Comparison of ENCODE assay signal across 25 cellular contexts in the genomic region with DNA sequence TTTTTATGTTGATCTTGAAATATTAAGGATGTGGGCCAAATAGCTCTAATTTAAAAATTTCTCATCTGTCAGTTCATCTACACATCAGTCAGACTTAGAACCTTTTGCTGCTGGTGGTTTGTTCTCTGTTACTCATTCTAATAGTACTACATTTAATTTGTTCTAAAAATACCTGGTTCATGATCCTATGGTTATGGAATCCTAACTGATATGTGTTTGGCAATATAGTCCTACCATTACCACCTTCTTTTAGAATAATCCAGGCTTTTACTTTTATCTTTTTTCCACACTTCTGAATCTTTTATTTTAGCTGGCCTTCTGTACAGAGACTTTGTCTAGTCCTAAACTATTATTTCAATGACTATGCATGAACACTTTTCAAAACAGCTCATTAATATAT.
"Had no signal": no experiment of that assay in that cellular context is flagged by ENCODE, and none has a peak within 500 bp of the region (broad histone marks: within the 10 kb centered on the region; RNA-seq: fewer than 3 reads in every experiment).

No MANE protein-coding gene starts in this region.

- H3K4me1 ChIP-seq: breast epithelium, SJCRH30 had no signal

- H3K9me3 ChIP-seq: breast epithelium, SJCRH30, SK-N-SH had no signal

- H3K9ac ChIP-seq: SK-N-SH had no signal

- H3K9me3 Mint-ChIP-seq: activated CD8-positive, alpha-beta T cell treated with anti-CD3 and anti-CD28 coated beads for 36 hours; activated naive CD4-positive, alpha-beta T cell treated with anti-CD3 and anti-CD28 coated beads, Interleukin-2, amount 10 ng/mL, durations not matched to agents 7 days and 5 days; activated naive CD8-positive, alpha-beta T cell treated with anti-CD3 and anti-CD28 coated beads for 36 hours; activated T-cell treated with anti-CD3 and anti-CD28 coated beads, Interleukin-2, amount 50 U/mL, for 72 hours; activated T-helper 2 cell treated with anti-CD3 and anti-CD28 coated beads, Interferon-gamma antibody, Interleukin-2, Interleukin-4, amounts not matched to agents 10 μg/mL and 5 μg/mL and 100 μg/mL, durations not matched to agents 14 hours and 24 hours and 36 hours had no signal

- H3K27me3 ChIP-seq: breast epithelium, SJCRH30 had no signal

- H3K27ac ChIP-seq: breast epithelium, SJCRH30, WERI-Rb-1 had no signal

- H3K4me3 ChIP-seq: breast epithelium, SJCRH30 had no signal

- H3K27ac Mint-ChIP-seq: activated CD8-positive, alpha-beta T cell treated with anti-CD3 and anti-CD28 coated beads for 36 hours; activated naive CD8-positive, alpha-beta T cell treated with anti-CD3 and anti-CD28 coated beads for 36 hours; activated T-cell treated with anti-CD3 and anti-CD28 coated beads, Interleukin-2, amount 50 U/mL, for 72 hours; activated T-helper 2 cell treated with anti-CD3 and anti-CD28 coated beads, Interferon-gamma antibody, Interleukin-2, Interleukin-4, amounts not matched to agents 10 μg/mL and 5 μg/mL and 100 μg/mL, durations not matched to agents 14 hours and 24 hours and 36 hours had no signal

- H3K4me2 ChIP-seq: SK-N-SH had no signal

- H3K4me1 Mint-ChIP-seq: activated naive CD4-positive, alpha-beta T cell treated with anti-CD3 and anti-CD28 coated beads, Interleukin-2, amount 10 ng/mL, durations not matched to agents 7 days and 5 days; activated naive CD8-positive, alpha-beta T cell treated with anti-CD3 and anti-CD28 coated beads for 36 hours had no signal

- H3K4me3 Mint-ChIP-seq: activated CD8-positive, alpha-beta T cell treated with anti-CD3 and anti-CD28 coated beads for 36 hours; activated naive CD4-positive, alpha-beta T cell treated with anti-CD3 and anti-CD28 coated beads, Interleukin-2, amount 10 ng/mL, durations not matched to agents 7 days and 5 days; activated naive CD8-positive, alpha-beta T cell treated with anti-CD3 and anti-CD28 coated beads for 36 hours; activated T-cell treated with anti-CD3 and anti-CD28 coated beads, Interleukin-2, amount 50 U/mL, for 72 hours had no signal

- H3K27me3 Mint-ChIP-seq: activated CD8-positive, alpha-beta T cell treated with anti-CD3 and anti-CD28 coated beads for 36 hours; activated naive CD4-positive, alpha-beta T cell treated with anti-CD3 and anti-CD28 coated beads, Interleukin-2, amount 10 ng/mL, durations not matched to agents 7 days and 5 days; activated naive CD8-positive, alpha-beta T cell treated with anti-CD3 and anti-CD28 coated beads for 36 hours had no signal

- DNase-seq: activated CD4-positive, alpha-beta T cell treated with anti-CD3 and anti-CD28 coated beads for 4 hours; activated CD8-positive, alpha-beta memory T cell treated with anti-CD3 and anti-CD28 coated beads, Interleukin-2, amount 50 U/mL, for 4 hours; activated CD8-positive, alpha-beta T cell treated with anti-CD3 and anti-CD28 coated beads for 36 hours; activated gamma-delta T cell treated with Interleukin-2 at 50 U/mL for 16 hours; activated naive CD4-positive, alpha-beta T cell treated with anti-CD3 and anti-CD28 coated beads, Interleukin-2, amount 10 ng/mL, durations not matched to agents 7 days and 5 days; activated naive CD8-positive, alpha-beta T cell treated with anti-CD3 and anti-CD28 coated beads for 36 hours; activated T-cell treated with anti-CD3 and anti-CD28 coated beads, Interleukin-2, amount 50 U/mL, for 72 hours; anterior cingulate cortex; MM.1S; NCI-H1105 treated with DMSO at 0.1 percent for 48 hours; NCI-H1436 treated with DMSO at 0.1 percent for 48 hours; NCI-H187; NCI-H2081; NCI-H510A treated with DMSO at 0.1 percent for 48 hours; NCI-H69; NK-92 treated with Interleukin-12 subunit alpha and Interleukin-12 subunit beta, amount 100 ng/mL, for 24 hours; OCI-M1; Right ventricle myocardium superior; RPMI8226; SJCRH30; SK-N-SH; T-helper 1 cell; WERI-Rb-1 had no signal
